26 cellular contexts compared by ENCODE assay signal in the genomic region with DNA sequence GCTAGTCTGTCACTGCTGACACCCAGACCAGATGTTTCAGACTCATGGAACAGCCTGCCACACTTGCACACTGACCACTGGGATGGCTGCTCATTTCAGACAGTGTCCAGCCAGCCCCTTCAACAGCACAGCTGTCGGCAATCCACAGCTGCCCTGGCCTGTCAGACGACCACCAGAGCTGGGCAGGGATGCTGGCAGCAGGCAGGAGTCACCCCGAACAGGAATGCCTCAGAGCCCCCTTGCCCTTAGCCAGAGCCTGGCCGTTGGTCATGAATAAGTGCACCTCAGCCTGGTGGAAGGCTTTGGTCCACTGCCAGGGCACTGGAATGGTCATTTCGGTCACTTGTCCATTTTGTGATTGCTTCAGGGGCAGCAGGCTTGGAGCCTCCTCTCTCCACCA.
"Had no signal": no experiment of that assay in that cellular context is flagged by ENCODE, and none has a peak within 500 bp of the region (broad histone marks: within the 10 kb centered on the region; RNA-seq: fewer than 3 reads in every experiment).

No MANE protein-coding gene starts in this region.

- H3K27ac ChIP-seq: heart right ventricle, hepatocyte, left lung, lower lobe of right lung, neutrophil, ovary, skin epidermis, stomach, testis, thyroid gland, transverse colon, upper lobe of left lung had no signal

- H3K9me3 ChIP-seq: heart right ventricle, left lung, lower lobe of right lung, neutrophil, ovary, stomach, testis, thyroid gland, transverse colon, upper lobe of left lung had no signal

- H3K79me2 ChIP-seq: hepatocyte had no signal

- H3K4me3 Mint-ChIP-seq: naive thymus-derived CD8-positive, alpha-beta T cell; stimulated activated naive B cell treated with anti-CD40 and anti-IgM and Interleukin-4, amounts not matched to agents 10 μg/mL and 1 μg/mL and 100 μg/mL, for 72 hours had no signal

- H3K36me3 Mint-ChIP-seq: naive thymus-derived CD8-positive, alpha-beta T cell; stimulated activated naive B cell treated with anti-CD40 and anti-IgM and Interleukin-4, amounts not matched to agents 10 μg/mL and 1 μg/mL and 100 μg/mL, for 72 hours had no signal

- H3K4me2 ChIP-seq: hepatocyte had no signal

- H3K4me1 ChIP-seq: heart right ventricle, left lung, lower lobe of right lung, stomach, testis, thyroid gland, transverse colon, upper lobe of left lung had no signal

- H3K27me3 ChIP-seq: neutrophil, ovary, testis, thyroid gland, transverse colon, upper lobe of left lung had no signal

- H3K4me1 Mint-ChIP-seq: naive thymus-derived CD8-positive, alpha-beta T cell; stimulated activated naive B cell treated with anti-CD40 and anti-IgM and Interleukin-4, amounts not matched to agents 10 μg/mL and 1 μg/mL and 100 μg/mL, for 72 hours had no signal

- H2AFZ ChIP-seq: hepatocyte had no signal

- DNase-seq: heart right ventricle; kidney; left colon; lower lobe of right lung; mammary epithelial cell; mesenchymal stem cell; naive thymus-derived CD8-positive, alpha-beta T cell; occipital lobe; ovary; right cardiac atrium; stimulated activated CD4-positive, alpha-beta T cell treated with anti-CD3 and anti-CD28 coated beads, Interleukin-12 subunit alpha, Interleukin-12 subunit beta, amount 100 ng/mL, for 4 hours; stimulated activated CD4-positive, alpha-beta T cell treated with anti-CD3 and anti-CD28 coated beads, Interleukin-15, amount 100 ng/mL, for 24 hours; stimulated activated CD4-positive, alpha-beta T cell treated with anti-CD3 and anti-CD28 coated beads, Interleukin-2, amount 100 ng/mL, for 24 hours; stimulated activated CD4-positive, alpha-beta T cell treated with anti-CD3 and anti-CD28 coated beads, Interleukin-4, amount 100 ng/mL, for 1 hour; stimulated activated naive B cell treated with anti-CD40 and anti-IgM and Interleukin-4, amounts not matched to agents 10 μg/mL and 1 μg/mL and 100 μg/mL, for 72 hours; stimulated activated naive CD8-positive, alpha-beta T cell treated with anti-CD3 and anti-CD28 coated beads, Interleukin-15, Interleukin-2, amounts not matched to agents 100 U/mL and 50 U/mL, for 24 hours; stomach; testis; thyroid gland; transverse colon; upper lobe of left lung had no signal

- H3K27ac Mint-ChIP-seq: progenitor cell of endocrine pancreas; stimulated activated naive B cell treated with anti-CD40 and anti-IgM and Interleukin-4, amounts not matched to agents 10 μg/mL and 1 μg/mL and 100 μg/mL, for 72 hours had no signal
